Comparison of ENCODE assay signal across 17 cellular contexts in genomic region chr1:88216441-88216840, GRCh38.
"Had no signal": no experiment of that assay in that cellular context is flagged by ENCODE, and none has a peak within 500 bp of the region (broad histone marks: within the 10 kb centered on the region; RNA-seq: fewer than 3 reads in every experiment).

No MANE protein-coding gene starts in this region.

- H3K79me2 ChIP-seq: parathyroid adenoma had no signal

- H3K4me1 ChIP-seq: ascending aorta, breast epithelium, heart right ventricle, parathyroid adenoma, sigmoid colon, stomach, testis, upper lobe of left lung had no signal

- DNase-seq: activated CD4-positive, alpha-beta T cell treated with anti-CD3 and anti-CD28 coated beads, Interleukin-2, amount 50 U/mL, for 48 hours; activated naive CD4-positive, alpha-beta T cell treated with anti-CD3 and anti-CD28 coated beads for 36 hours; activated naive CD8-positive, alpha-beta T cell treated with anti-CD3 and anti-CD28 coated beads, Interleukin-2, amount 50 U/mL, for 24 hours; activated T-cell treated with anti-CD3 and anti-CD28 coated beads, Interleukin-2, amount 50 U/mL, for 1 hour; cerebellar nuclear complex; heart right ventricle; natural killer cell; sigmoid colon; stimulated activated CD4-positive, alpha-beta T cell treated with anti-CD3 and anti-CD28 coated beads, Interleukin-1b, Interleukin-23, amount 100 ng/mL, for 48 hours; stomach; testis; upper lobe of left lung had no signal

- ATAC-seq: activated naive CD8-positive, alpha-beta T cell treated with anti-CD3 and anti-CD28 coated beads, Interleukin-2, amount 50 U/mL, for 24 hours; heart right ventricle; natural killer cell had no signal

- H3K36me3 Mint-ChIP-seq: natural killer cell had no signal

- H3K36me3 ChIP-seq: ascending aorta, breast epithelium, heart right ventricle, neutrophil, sigmoid colon, stomach, upper lobe of left lung had no signal

- H3K4me1 Mint-ChIP-seq: activated naive CD8-positive, alpha-beta T cell treated with anti-CD3 and anti-CD28 coated beads, Interleukin-2, amount 50 U/mL, for 24 hours; natural killer cell had no signal

- H3K9me3 ChIP-seq: breast epithelium, neutrophil, sigmoid colon, stomach, testis, upper lobe of left lung had no signal

- H3K27ac ChIP-seq: ascending aorta, breast epithelium, heart right ventricle, neutrophil, parathyroid adenoma, sigmoid colon, stomach, testis, upper lobe of left lung had no signal

- H2AFZ ChIP-seq: parathyroid adenoma had no signal

- H3K27me3 ChIP-seq: ascending aorta, breast epithelium, heart right ventricle, neutrophil, sigmoid colon, stomach, testis, upper lobe of left lung had no signal

- H3K27ac Mint-ChIP-seq: activated naive CD4-positive, alpha-beta T cell treated with anti-CD3 and anti-CD28 coated beads for 36 hours; activated naive CD8-positive, alpha-beta T cell treated with anti-CD3 and anti-CD28 coated beads, Interleukin-2, amount 50 U/mL, for 24 hours; activated T-helper 2 cell treated with anti-CD3 and anti-CD28 coated beads, Interferon-gamma antibody, Interleukin-2, Interleukin-4, amounts not matched to agents 10 μg/mL and 5 μg/mL and 100 μg/mL, durations not matched to agents 14 hours and 24 hours and 36 hours; natural killer cell had no signal

- H3K9me3 Mint-ChIP-seq: activated naive CD4-positive, alpha-beta T cell treated with anti-CD3 and anti-CD28 coated beads for 36 hours; activated naive CD8-positive, alpha-beta T cell treated with anti-CD3 and anti-CD28 coated beads, Interleukin-2, amount 50 U/mL, for 24 hours; activated T-helper 2 cell treated with anti-CD3 and anti-CD28 coated beads, Interferon-gamma antibody, Interleukin-2, Interleukin-4, amounts not matched to agents 10 μg/mL and 5 μg/mL and 100 μg/mL, durations not matched to agents 14 hours and 24 hours and 36 hours had no signal

- H3K4me3 Mint-ChIP-seq: activated naive CD4-positive, alpha-beta T cell treated with anti-CD3 and anti-CD28 coated beads for 36 hours; activated naive CD8-positive, alpha-beta T cell treated with anti-CD3 and anti-CD28 coated beads, Interleukin-2, amount 50 U/mL, for 24 hours; natural killer cell had no signal

- H3K4me3 ChIP-seq: ascending aorta, breast epithelium, heart right ventricle, sigmoid colon, stomach, testis, upper lobe of left lung had no signal
